In genomic region chr6:43176423-43176786, GRCh38 we compare ENCODE assay signal across 1 cellular context.
TF ChIP-seq lines count a peak whose summit lies in the region.

No MANE protein-coding gene starts in this region.

TF ChIP-seq in H1, 55 proteins besides CTCF, POLR2A, EP300 and RAD21:
- TF ChIP-seq TAF1 (IDR thresholded peaks at IDR 0.05; ENCODE audit: low read depth, low read length) (no peak), POLR2AphosphoS5 (IDR thresholded peaks at IDR 0.05; ENCODE audit: low read depth, low read length) (peak; percentile 29), EGR1 (IDR thresholded peaks at IDR 0.05; ENCODE audit: borderline replicate concordance, low read depth, low read length) (no peak)
